ENCODE assay signal across 1 cellular context in genomic region chr18:9135081-9135911, GRCh38.
TF ChIP-seq lines count a peak whose summit lies in the region.

No MANE protein-coding gene starts in this region.

TF ChIP-seq in HEK293, 187 proteins besides CTCF, POLR2A, EP300 and RAD21 (continued from another document):
- TF ChIP-seq PRDM4 (tag by site-specific recombination; IDR thresholded peaks at IDR 0.05), result peak; percentile 71; the same call in 1 of the 2 replicates
